In the genomic region with DNA sequence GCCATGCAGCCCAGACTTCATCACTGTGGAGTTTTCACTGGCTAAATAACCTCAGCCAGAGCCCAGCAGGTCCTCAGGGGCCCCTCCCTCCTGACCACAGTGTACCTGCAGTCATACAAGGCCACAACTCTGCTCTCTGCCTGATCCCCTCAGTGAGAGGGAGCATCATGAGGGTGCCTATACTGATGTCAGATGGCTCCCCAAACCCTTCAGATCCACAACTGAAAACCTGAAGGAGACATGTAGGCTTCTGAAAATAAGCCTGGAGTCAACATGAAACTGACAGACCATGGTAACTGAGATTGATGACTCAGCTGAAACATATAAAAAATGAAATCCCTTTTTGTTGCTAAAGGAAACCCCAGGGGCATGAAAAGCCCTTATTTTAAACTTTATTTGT, we compare ENCODE assay signal across 14 cellular contexts.
DNase-seq lines count a peak whose midpoint lies in the region; ATAC-seq and TF ChIP-seq lines count a peak whose summit lies in the region.
"Had no signal": no experiment of that assay in that cellular context is flagged by ENCODE, and none has a peak within 500 bp of the region (broad histone marks: within the 10 kb centered on the region; RNA-seq: fewer than 3 reads in every experiment).

No MANE protein-coding gene starts in this region.

- no peak overlapping the region for H3K9ac ChIP-seq in PC-3 (ENCODE audit: low read length)

- H3K27me3 ChIP-seq in PC-3 (ENCODE audit: low read length), result no peaks in the 10 kb centered on the region
- H3K27me3 ChIP-seq in osteoblast (ENCODE audit: insufficient read depth, low read length), result no peaks in the 10 kb centered on the region
- no peaks in the 10 kb centered on the region for H3K27me3 ChIP-seq in esophagus squamous epithelium
- H3K27me3 ChIP-seq in Caco-2 (replicated peaks; ENCODE audit: control insufficient read depth, insufficient read depth, low read length), result no peaks in the 10 kb centered on the region
- H3K27me3 ChIP-seq: tibial nerve had no signal

- H3K9me3 ChIP-seq in PC-3 (ENCODE audit: low read length) (no peaks in the 10 kb centered on the region), osteoblast (ENCODE audit: low read depth, low read length) (no peaks in the 10 kb centered on the region), esophagus squamous epithelium (no peaks in the 10 kb centered on the region), Caco-2 (peaks cover 6% of the 10 kb centered on the region; the same call in 1 of the 2 replicates)

- H3K4me1 ChIP-seq in PC-3 (ENCODE audit: insufficient read depth, low read length), result peaks cover 40% of the 10 kb centered on the region
- peaks cover 34% of the 10 kb centered on the region for H3K4me1 ChIP-seq in osteoblast (ENCODE audit: insufficient read depth, low read length)
- H3K4me1 ChIP-seq in esophagus squamous epithelium, result no peaks in the 10 kb centered on the region
- H3K4me1 ChIP-seq in Caco-2, result no peaks in the 10 kb centered on the region

- peaks cover 25% of the 10 kb centered on the region for H3K27me3 Mint-ChIP-seq in activated CD8-positive, alpha-beta memory T cell treated with anti-CD3 and anti-CD28 coated beads, Interleukin-2, amount 10 ng/mL, durations not matched to agents 7 days and 5 days
- H3K27me3 Mint-ChIP-seq in Caco-2 (ENCODE audit: insufficient read depth, unreplicated experiment), result peaks cover 9% of the 10 kb centered on the region

- no peak overlapping the region for H3K4me2 ChIP-seq in PC-3 (ENCODE audit: low read length)
- no peak overlapping the region for H3K4me2 ChIP-seq in osteoblast (ENCODE audit: insufficient read depth, low read length)

- no peak overlapping the region for H3K4me3 Mint-ChIP-seq in activated CD8-positive, alpha-beta memory T cell treated with anti-CD3 and anti-CD28 coated beads, Interleukin-2, amount 10 ng/mL, durations not matched to agents 7 days and 5 days
- H3K4me3 Mint-ChIP-seq in Caco-2 (ENCODE audit: unreplicated experiment), result no peak overlapping the region

- H3K4me3 ChIP-seq in PC-3 (ENCODE audit: low read length), result no peak overlapping the region
- H3K4me3 ChIP-seq in osteoblast (ENCODE audit: insufficient read depth, low read length), result no peak overlapping the region
- no peak overlapping the region for H3K4me3 ChIP-seq in esophagus squamous epithelium
- no peak overlapping the region for H3K4me3 ChIP-seq in Caco-2 (ENCODE audit: low read depth, low read length)
- H3K4me3 ChIP-seq: tibial nerve had no signal

- no peak overlapping the region for H3K27ac Mint-ChIP-seq in activated CD8-positive, alpha-beta memory T cell treated with anti-CD3 and anti-CD28 coated beads, Interleukin-2, amount 10 ng/mL, durations not matched to agents 7 days and 5 days
- no peak overlapping the region for H3K27ac Mint-ChIP-seq in Caco-2 (ENCODE audit: unreplicated experiment)

- peak; percentile 47 for DNase-seq in activated CD8-positive, alpha-beta memory T cell treated with anti-CD3 and anti-CD28 coated beads, Interleukin-2, amount 10 ng/mL, durations not matched to agents 7 days and 5 days
- DNase-seq in activated CD8-positive, alpha-beta memory T cell treated with anti-CD3 and anti-CD28 coated beads for 24 hours, result no peak
- DNase-seq in GM13976 (ENCODE audit: low spot score), result peak; percentile 29
- no peak for DNase-seq in PC-3
- DNase-seq in osteoblast (ENCODE audit: insufficient read length, low spot score, missing footprints), result no peak
- DNase-seq in NCI-H1436 treated with DMSO at 0.1 percent for 48 hours (lab: John Stamatoyannopoulos, UW), result no peak
- no peak for DNase-seq in esophagus squamous epithelium (lab: John Stamatoyannopoulos, UW)
- no peak for DNase-seq in Caco-2
- DNase-seq: activated CD4-positive, CD25-positive, alpha-beta regulatory T cell; activated gamma-delta T cell treated with Interleukin-2 at 50 U/mL for 16 hours; COR-L47; effector CD4-positive, alpha-beta T cell; NCI-H2107 had no signal

- H3K4me1 Mint-ChIP-seq in activated CD8-positive, alpha-beta memory T cell treated with anti-CD3 and anti-CD28 coated beads, Interleukin-2, amount 10 ng/mL, durations not matched to agents 7 days and 5 days, result peaks cover 15% of the 10 kb centered on the region
- H3K4me1 Mint-ChIP-seq in Caco-2 (ENCODE audit: low read depth, unreplicated experiment), result no peaks in the 10 kb centered on the region

- H3K9me2 ChIP-seq in PC-3 (replicated peaks; ENCODE audit: low read length), result no peaks in the 10 kb centered on the region

- H3K9me3 Mint-ChIP-seq in activated CD8-positive, alpha-beta memory T cell treated with anti-CD3 and anti-CD28 coated beads, Interleukin-2, amount 10 ng/mL, durations not matched to agents 7 days and 5 days (ENCODE audit: low read depth), result no peaks in the 10 kb centered on the region
- H3K9me3 Mint-ChIP-seq in Caco-2 (ENCODE audit: unreplicated experiment), result no peaks in the 10 kb centered on the region

- BruUV-seq in PC-3 (replicated peaks; lab: Mats Ljungman, UMichigan), result no TSS peak
- BruUV-seq in Caco-2 (replicated peaks; lab: Mats Ljungman, UMichigan), result no TSS peak

- H3K27ac ChIP-seq in PC-3 (ENCODE audit: low read length) (peak overlapping the region; percentile 61), osteoblast (ENCODE audit: low read depth, low read length) (peak overlapping the region; percentile 50), esophagus squamous epithelium (no peak overlapping the region)
- H3K27ac ChIP-seq: tibial nerve had no signal

- TF ChIP-seq CTCF in GM13976 (IDR thresholded peaks at IDR 0.05; ENCODE audit: borderline replicate concordance, control extremely low read depth, extremely low read depth, insufficient read depth, missing control alignments) (no peak), PC-3 (conservative IDR thresholded peaks at IDR 0.05; ENCODE audit: low read depth, low read length) (no peak), osteoblast (IDR thresholded peaks at IDR 0.05; ENCODE audit: extremely low read depth, low read depth, low read length) (no peak), esophagus squamous epithelium (IDR thresholded peaks at IDR 0.05) (no peak), Caco-2 (IDR thresholded peaks at IDR 0.05; ENCODE audit: insufficient read depth in 1 of 2, low read depth in 1 of 2, low read length in 1 of 2, severe bottlenecking in 1 of 2, unreplicated experiment in 1 of 2) (no peak)

- no peaks in the 10 kb centered on the region for H3K79me2 ChIP-seq in PC-3 (ENCODE audit: low read length)
- H3K79me2 ChIP-seq in osteoblast (ENCODE audit: insufficient read depth, low read length), result peaks cover 4% of the 10 kb centered on the region

- CTCF ChIA-PET in activated CD8-positive, alpha-beta memory T cell treated with anti-CD3 and anti-CD28 coated beads, Interleukin-2, amount 10 ng/mL, durations not matched to agents 7 days and 5 days (lab: Charles Lee), result interaction anchor here (2.0 kb wide), 2 partner anchors 81 to 96 kb away, joined by 9 read pairs; no protein-coding TSS in a partner anchor
- CTCF ChIA-PET in PC-3 (lab: Charles Lee) (interaction anchor here (0.7 kb wide), 1 partner anchor 38 kb away, joined by 3 read pairs; no protein-coding TSS in a partner anchor), Caco-2 (lab: Charles Lee) (no interaction called here)

- H4K20me1 ChIP-seq in PC-3 (ENCODE audit: low read length), result no peaks in the 10 kb centered on the region
- no peaks in the 10 kb centered on the region for H4K20me1 ChIP-seq in osteoblast (ENCODE audit: insufficient read depth, low read length)

- no peak for TF ChIP-seq POLR2A in esophagus squamous epithelium (IDR thresholded peaks at IDR 0.05)

- intact Hi-C loops in PC-3 (cut with micrococcal nuclease), result no loop called here
- intact Hi-C loops in esophagus squamous epithelium (cut with DNase I), result no loop called here
- intact Hi-C loops in Caco-2 (cut with micrococcal nuclease; ENCODE audit: unreplicated experiment), result no loop called here

- POLR2A ChIA-PET in PC-3 (lab: Charles Lee; ENCODE audit: unreplicated experiment) (interaction anchor here (0.6 kb wide), 1 partner anchor 263 kb away, joined by 3 read pairs; no protein-coding TSS in a partner anchor), Caco-2 (lab: Charles Lee) (no interaction called here)

- H3K36me3 ChIP-seq in PC-3 (ENCODE audit: low read depth, low read length) (no peaks in the 10 kb centered on the region), osteoblast (ENCODE audit: insufficient read depth, low read length) (no peaks in the 10 kb centered on the region), esophagus squamous epithelium (no peaks in the 10 kb centered on the region), Caco-2 (ENCODE audit: control insufficient read depth, insufficient read depth, low read length) (no peaks in the 10 kb centered on the region)
- H3K36me3 ChIP-seq: tibial nerve had no signal

- H3K36me3 Mint-ChIP-seq in activated CD8-positive, alpha-beta memory T cell treated with anti-CD3 and anti-CD28 coated beads, Interleukin-2, amount 10 ng/mL, durations not matched to agents 7 days and 5 days, result no peaks in the 10 kb centered on the region
- no peaks in the 10 kb centered on the region for H3K36me3 Mint-ChIP-seq in Caco-2 (ENCODE audit: insufficient read depth, unreplicated experiment)

- H3F3A ChIP-seq in PC-3 (ENCODE audit: low read length, unreplicated experiment), result no peaks in the 10 kb centered on the region

- in situ Hi-C loops in GM13976 (cut with MboI; ENCODE audit: low sequenced_read_pairs, unreplicated experiment), result loop anchor here (10.0 kb wide), 1 partner anchor 77 kb away; no protein-coding TSS in a partner anchor

- ATAC-seq in activated CD8-positive, alpha-beta memory T cell treated with anti-CD3 and anti-CD28 coated beads, Interleukin-2, amount 10 ng/mL, durations not matched to agents 7 days and 5 days, result peak; percentile 57
- peak; percentile 25; the same call in 1 of the 2 replicates for ATAC-seq in PC-3

- H2AFZ ChIP-seq in PC-3 (ENCODE audit: low read length) (0 out of 2 replicates have a peak overlapping the region, but pooled peaks have one; percentile 50), osteoblast (ENCODE audit: low read length) (no peak overlapping the region)

Comparison
In these comparisons a context has a peak if more than half of its experiments do, and no peak if none do; other contexts are left out.
1. DNase-seq: peak in activated CD8-positive, alpha-beta memory T cell treated with anti-CD3 and anti-CD28 coated beads, Interleukin-2, amount 10 ng/mL, durations not matched to agents 7 days and 5 days (single experiment) and GM13976 (single experiment); none in activated CD8-positive, alpha-beta memory T cell treated with anti-CD3 and anti-CD28 coated beads for 24 hours (single experiment), PC-3 (single experiment), osteoblast (single experiment), NCI-H1436 treated with DMSO at 0.1 percent for 48 hours (single experiment), esophagus squamous epithelium (single experiment) and Caco-2 (0 of 2).
2. H3K27ac ChIP-seq: peak in PC-3 (single experiment) and osteoblast (single experiment); none in esophagus squamous epithelium (0 of 4).